ENCODE assay signal across 8 cellular contexts in the genomic region with DNA sequence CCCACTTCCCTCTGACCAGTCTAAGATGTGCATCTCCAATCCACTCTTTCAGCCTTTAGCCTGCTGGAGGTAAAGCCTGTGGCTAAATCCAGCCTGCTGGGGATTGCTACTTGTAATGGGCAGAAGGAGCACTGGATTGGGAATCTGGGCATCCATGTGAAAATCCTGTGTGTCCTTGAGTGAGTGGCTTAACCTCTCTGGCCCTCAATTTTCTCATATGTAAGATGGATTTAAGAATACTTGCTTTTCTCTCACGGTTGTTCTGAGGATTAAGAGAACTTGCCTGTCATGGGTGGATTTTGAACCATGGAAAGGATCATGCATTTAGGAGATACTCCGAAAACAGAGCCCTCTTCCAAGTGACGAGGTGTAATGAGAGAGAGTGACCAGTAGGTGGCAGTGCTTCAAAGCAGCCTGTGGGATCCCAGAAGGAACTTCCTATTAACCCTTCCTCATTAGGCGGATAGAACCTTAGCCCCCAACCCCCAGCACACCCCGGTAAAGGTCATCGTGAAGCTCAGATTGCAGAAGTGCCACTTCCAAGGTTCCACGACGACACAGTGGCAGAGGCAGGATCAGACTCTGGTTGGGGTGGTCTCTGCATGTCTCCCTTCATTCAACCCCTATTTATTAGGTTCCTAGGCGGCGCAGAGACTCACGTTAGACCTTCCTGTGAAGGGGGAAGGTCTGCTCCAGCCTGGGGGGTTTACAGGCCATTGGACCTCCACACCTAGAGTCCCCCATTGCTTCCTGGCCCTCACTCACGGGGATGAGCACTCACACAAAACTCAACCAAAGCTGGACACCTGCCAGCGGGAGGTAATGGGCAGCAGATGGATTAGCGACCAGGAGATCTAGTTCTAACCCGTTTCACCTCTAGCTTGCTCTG.
DNase-seq lines count a peak whose midpoint lies in the region; ATAC-seq, FAIRE-seq and TF ChIP-seq lines count a peak whose summit lies in the region.

No MANE protein-coding gene starts in this region.

- peak overlapping the region; percentile 66 for H3K4me2 ChIP-seq in A549
- H3K4me2 ChIP-seq in mesenchymal stem cell (ENCODE audit: low read length, poor library complexity, severe bottlenecking) = peak overlapping the region; percentile 50

- peak; percentile 65 to 87; a peak in 4 of 6 replicates for ATAC-seq in A549
- ATAC-seq in stimulated activated naive B cell treated with anti-CD40 and anti-IgM and Interleukin-4, amounts not matched to agents 10 μg/mL and 1 μg/mL and 100 μg/mL, for 72 hours (replicated peaks) = peak; percentile 70 to 75
- ATAC-seq in GM21381 (IDR thresholded peaks at IDR 0.05; ENCODE audit: unreplicated experiment) = no peak

- H3K9ac ChIP-seq in endocrine pancreas (ENCODE audit: control insufficient read depth, insufficient read depth, low read length) (no peak overlapping the region), mesenchymal stem cell (ENCODE audit: low read length) (peak overlapping the region; percentile 68)

- H2BK15ac ChIP-seq in mesenchymal stem cell (ENCODE audit: low read depth, poor library complexity, severe bottlenecking) = no peak overlapping the region

- H3K36me3 Mint-ChIP-seq in stimulated activated naive B cell treated with anti-CD40 and anti-IgM and Interleukin-4, amounts not matched to agents 10 μg/mL and 1 μg/mL and 100 μg/mL, for 72 hours = no peaks in the 10 kb centered on the region

- H3K23ac ChIP-seq in mesenchymal stem cell (ENCODE audit: low read length in 2 of 2) = no peak overlapping the region

- no peak overlapping the region for H3K4me3 ChIP-seq in A549
- H3K4me3 ChIP-seq in endocrine pancreas (ENCODE audit: control insufficient read depth, insufficient read depth, low read length) = peak overlapping the region; percentile 40
- H3K4me3 ChIP-seq in mesenchymal stem cell (ENCODE audit: insufficient read depth in 1 of 2, low read depth in 1 of 2, low read length in 2 of 2) = peak overlapping the region in 1 of 2 experiments; percentile 70

- TF ChIP-seq POLR2A in A549 (IDR thresholded peaks at IDR 0.05; ENCODE audit: low read length) = no peak

- no peak overlapping the region for H2BK12ac ChIP-seq in mesenchymal stem cell (ENCODE audit: low read length in 2 of 2)

- H3K4me1 ChIP-seq in A549 (peaks cover 17% of the 10 kb centered on the region; the same call in 2 of the 3 replicates), endocrine pancreas (ENCODE audit: control insufficient read depth, insufficient read depth, low read length) (no peaks in the 10 kb centered on the region), mesenchymal stem cell (ENCODE audit: control insufficient read depth, insufficient read depth, low read depth, low read length) (peaks cover 2% of the 10 kb centered on the region)

- DNase-seq in A549 (ENCODE audit: low read depth in 1 of 2, low spot score in 1 of 2) = peak; percentile 62 to 84
- DNase-seq in NCI-H1105 (lab: John Stamatoyannopoulos, UW) = peak; percentile 29
- peak; percentile 56 for DNase-seq in mesenchymal stem cell
- DNase-seq in stimulated activated naive B cell treated with anti-CD40 and anti-IgM and Interleukin-4, amounts not matched to agents 10 μg/mL and 1 μg/mL and 100 μg/mL, for 72 hours = peak; percentile 22

- CTCF ChIA-PET in A549 (lab: Yijun Ruan, JAX) = interaction anchor here (0.5 to 2.6 kb wide), 46 partner anchors 9 to 483 kb away, joined by 3 to 19 read pairs (median 4); partner anchors contain the start of gene COL27A1

- POLR2A ChIA-PET in A549 (lab: Yijun Ruan, JAX) = no interaction called here

- peak overlapping the region; percentile 17 to 30 for H3K4me3 Mint-ChIP-seq in stimulated activated naive B cell treated with anti-CD40 and anti-IgM and Interleukin-4, amounts not matched to agents 10 μg/mL and 1 μg/mL and 100 μg/mL, for 72 hours

- peak overlapping the region; percentile 32 to 66; a peak in 4 of 6 replicates for H3K27ac ChIP-seq in A549
- H3K27ac ChIP-seq in VCaP = peak overlapping the region; percentile 18; the same call in 1 of the 2 replicates
- no peak overlapping the region for H3K27ac ChIP-seq in mesenchymal stem cell (ENCODE audit: low read length, poor library complexity, severe bottlenecking)

- H3K4me1 Mint-ChIP-seq in stimulated activated naive B cell treated with anti-CD40 and anti-IgM and Interleukin-4, amounts not matched to agents 10 μg/mL and 1 μg/mL and 100 μg/mL, for 72 hours = peaks cover 3 to 6% of the 10 kb centered on the region in 2 donors

- WGBS in A549 (ENCODE audit: missing lambda C conversion rate) = 38% methylated on average over 15 of the region's 15 CpGs
- 43% methylated on average over 15 of the region's 15 CpGs for WGBS in mesenchymal stem cell

- no peak overlapping the region for H3K4ac ChIP-seq in mesenchymal stem cell (ENCODE audit: low read depth in 1 of 2, low read length in 2 of 2)

- H3K27me3 ChIP-seq in endocrine pancreas (ENCODE audit: control insufficient read depth, insufficient read depth, low read length) = no peaks in the 10 kb centered on the region
- peaks cover 0 to 2% of the 10 kb centered on the region in 2 experiments for H3K27me3 ChIP-seq in mesenchymal stem cell (ENCODE audit: control insufficient read depth in 1 of 2, insufficient read depth in 1 of 2, low read length in 2 of 2)

- H3K9me3 ChIP-seq in A549 (no peaks in the 10 kb centered on the region), endocrine pancreas (ENCODE audit: control insufficient read depth, low read length) (no peaks in the 10 kb centered on the region), mesenchymal stem cell (ENCODE audit: control insufficient read depth, low read length) (no peaks in the 10 kb centered on the region)

- FAIRE-seq in A549 (lab: Jason Lieb, UNC) = no peak

- no peak overlapping the region for H2AFZ ChIP-seq in mesenchymal stem cell (ENCODE audit: low read depth, low read length)

- no peak overlapping the region for H4K8ac ChIP-seq in mesenchymal stem cell (ENCODE audit: low read length)

- H3K27ac Mint-ChIP-seq in stimulated activated naive B cell treated with anti-CD40 and anti-IgM and Interleukin-4, amounts not matched to agents 10 μg/mL and 1 μg/mL and 100 μg/mL, for 72 hours = no peak overlapping the region

- no peak overlapping the region for H3K18ac ChIP-seq in mesenchymal stem cell (ENCODE audit: low read depth in 1 of 2, low read length in 2 of 2)

- H4K91ac ChIP-seq in mesenchymal stem cell (ENCODE audit: low read length) = no peak overlapping the region

- H3K36me3 ChIP-seq in endocrine pancreas (ENCODE audit: control insufficient read depth, insufficient read depth, low read length) (no peaks in the 10 kb centered on the region), mesenchymal stem cell (ENCODE audit: control insufficient read depth in 1 of 2, insufficient read depth in 2 of 2, low read depth in 1 of 2, low read length in 2 of 2) (no peaks in the 10 kb centered on the region)

- no peak for TF ChIP-seq EP300 in A549 (IDR thresholded peaks at IDR 0.05)

- H3K27me3 Mint-ChIP-seq in stimulated activated naive B cell treated with anti-CD40 and anti-IgM and Interleukin-4, amounts not matched to agents 10 μg/mL and 1 μg/mL and 100 μg/mL, for 72 hours = peaks cover 0 to 10% of the 10 kb centered on the region in 2 donors

- H2BK5ac ChIP-seq in mesenchymal stem cell (ENCODE audit: low read depth, low read length, poor library complexity, severe bottlenecking) = no peak overlapping the region

- H2BK120ac ChIP-seq in mesenchymal stem cell (ENCODE audit: low read depth, low read length) = no peak overlapping the region

- no peak overlapping the region for H2AK5ac ChIP-seq in mesenchymal stem cell (ENCODE audit: low read length, severe bottlenecking)

- H3K79me1 ChIP-seq in mesenchymal stem cell (replicated peaks; ENCODE audit: low read length, poor library complexity, severe bottlenecking) = no peaks in the 10 kb centered on the region

- H3K14ac ChIP-seq in mesenchymal stem cell (ENCODE audit: low read length in 2 of 2) = no peak overlapping the region

- TF ChIP-seq CTCF in A549 (IDR thresholded peaks at IDR 0.05) (peak; percentile 86), GM12872 (IDR thresholded peaks at IDR 0.05; ENCODE audit: insufficient read depth, low read depth, low read length) (peak; percentile 94), VCaP (conservative IDR thresholded peaks at IDR 0.05) (peak; percentile 94)

- peak; percentile 74 to 81 for TF ChIP-seq RAD21 in A549 (conservative IDR thresholded peaks at IDR 0.05 in 1 of 2, IDR thresholded peaks at IDR 0.05 in 1 of 2)

- H3K9me3 Mint-ChIP-seq in stimulated activated naive B cell treated with anti-CD40 and anti-IgM and Interleukin-4, amounts not matched to agents 10 μg/mL and 1 μg/mL and 100 μg/mL, for 72 hours = no peaks in the 10 kb centered on the region

TF ChIP-seq in A549, 52 proteins besides CTCF, POLR2A, EP300 and RAD21:
- peak; percentile 71 for TF ChIP-seq ZFP36 (IDR thresholded peaks at IDR 0.05; ENCODE audit: borderline replicate concordance, partially characterized antibody)
- TF ChIP-seq SMC3 (IDR thresholded peaks at IDR 0.05) = peak; percentile 71
- no peak for TF ChIP-seq PHF8 (IDR thresholded peaks at IDR 0.05; ENCODE audit: borderline replicate concordance, low read depth)

Comparison
In these comparisons a context has a peak if more than half of its experiments do, and no peak if none do; other contexts are left out.
1. DNase-seq: peak in every context shown above with its lines; median percentile 73 in A549; 56 in mesenchymal stem cell; 29 in NCI-H1105; 22 in stimulated activated naive B cell treated with anti-CD40 and anti-IgM and Interleukin-4, amounts not matched to agents 10 μg/mL and 1 μg/mL and 100 μg/mL, for 72 hours.